In the genomic region with DNA sequence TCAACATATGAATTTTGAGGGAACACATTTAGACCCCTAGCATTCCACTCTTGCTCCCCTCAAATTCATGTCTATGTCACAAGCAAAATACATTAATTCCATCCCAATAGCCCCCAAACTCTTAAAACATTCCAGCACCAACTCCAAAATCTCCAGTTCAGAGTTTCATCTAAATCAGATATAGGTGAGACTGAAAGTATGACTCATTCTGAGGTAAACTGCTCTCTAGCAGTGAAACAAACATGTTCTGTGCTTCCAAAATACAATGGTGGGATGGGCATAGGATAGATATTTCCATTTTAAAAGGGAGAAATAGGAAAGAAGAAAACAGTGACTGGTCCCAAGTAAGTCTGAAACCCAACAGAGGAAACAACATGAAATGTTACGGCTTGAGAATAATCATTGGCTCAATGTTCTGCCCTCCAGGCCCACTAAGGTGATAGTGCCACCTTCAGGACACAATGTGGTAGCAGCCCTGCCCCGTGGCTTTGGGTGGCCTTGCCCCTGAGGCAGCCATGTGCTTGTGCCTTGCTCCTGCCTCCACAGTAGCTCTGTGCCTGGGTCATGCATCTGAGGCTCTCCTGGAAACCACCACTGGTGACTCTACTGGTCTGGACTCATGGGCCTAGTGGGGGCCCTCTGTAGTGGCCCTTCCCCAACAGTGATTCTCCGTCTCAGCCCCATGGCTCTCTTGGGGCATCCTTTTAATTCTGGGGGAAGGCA, we compare ENCODE assay signal across 8 cellular contexts. TPM values are rescaled to one million over a fixed set of nuclear protein-coding genes. Genes with fewer than 3 reads are reported as not detected.
DNase-seq lines count a peak whose midpoint lies in the region; ATAC-seq and TF ChIP-seq lines count a peak whose summit lies in the region.

No MANE protein-coding gene starts in this region.

- DNase-seq in AG08396 (ENCODE audit: low spot score): peak; percentile 17
- peak; percentile 58 for DNase-seq in NB4 (ENCODE audit: low read depth)
- no peak for DNase-seq in astrocyte of the spinal cord (ENCODE audit: low read depth, low spot score)
- no peak for DNase-seq in lower lobe of right lung
- DNase-seq in substantia nigra (lab: John Stamatoyannopoulos, UW): no peak
- no peak for DNase-seq in activated CD8-positive, alpha-beta memory T cell treated with anti-CD3 and anti-CD28 coated beads, Interleukin-2, amount 50 U/mL, for 4 hours
- DNase-seq in hypothalamus (lab: John Stamatoyannopoulos, UW): no peak

- H3K27ac ChIP-seq in lower lobe of right lung (no peak overlapping the region), substantia nigra (ENCODE audit: low read depth, low read length, poor library complexity, severe bottlenecking) (no peak overlapping the region)

- no peaks in the 10 kb centered on the region for H3K27me3 ChIP-seq in lower lobe of right lung (ENCODE audit: low read depth)

- TF ChIP-seq CTCF in NB4 (IDR thresholded peaks at IDR 0.05; ENCODE audit: low read depth, low read length) (peak; percentile 72), astrocyte of the spinal cord (IDR thresholded peaks at IDR 0.05; ENCODE audit: low read depth, low read length) (peak; percentile 28), lower lobe of right lung (IDR thresholded peaks at IDR 0.05) (peak; percentile 40)

- in situ Hi-C loops in astrocyte of the spinal cord (cut with HindIII; ENCODE audit: low sequenced_read_pairs): no loop called here

- ATAC-seq in GM18909 (IDR thresholded peaks at IDR 0.05; ENCODE audit: poor library complexity, unreplicated experiment) (peak; percentile 65), lower lobe of right lung (peak; percentile 47 to 65)

- peaks cover 23% of the 10 kb centered on the region for H3K36me3 ChIP-seq in lower lobe of right lung

- H3K4me3 ChIP-seq in NB4 (ENCODE audit: low read depth, low read length) (no peak overlapping the region), astrocyte of the spinal cord (ENCODE audit: low read depth, low read length) (no peak overlapping the region), lower lobe of right lung (no peak overlapping the region)

- intact Hi-C loops in lower lobe of right lung (cut with DNase I): no loop called here

- no peak for TF ChIP-seq POLR2A in NB4 (IDR thresholded peaks at IDR 0.05; ENCODE audit: extremely low read depth, insufficient read length)

- H3K9me3 ChIP-seq in lower lobe of right lung: no peaks in the 10 kb centered on the region

- H3K4me1 ChIP-seq in lower lobe of right lung: peaks cover under 1% of the 10 kb centered on the region

RNA-seq across cellular contexts. Expression of a gene that starts 36.4 kb away (rescaled TPM):
- total RNA-seq in lower lobe of right lung: 7.3 TPM

RNA-seq across cellular contexts. Expression of a gene that starts 58.3 kb away (rescaled TPM):
- total RNA-seq in lower lobe of right lung: 34.9 TPM

Comparison
In these comparisons a context has a peak if more than half of its experiments do, and no peak if none do; other contexts are left out.
1. DNase-seq: peak in AG08396 (single experiment) and NB4 (single experiment); none in astrocyte of the spinal cord (single experiment), lower lobe of right lung (single experiment), substantia nigra (0 of 49), activated CD8-positive, alpha-beta memory T cell treated with anti-CD3 and anti-CD28 coated beads, Interleukin-2, amount 50 U/mL, for 4 hours (single experiment) and hypothalamus (0 of 51).
2. Peak in every context shown above with its lines, with median percentiles within 50 percentile points of each other: CTCF ChIP-seq.